ENCODE assay signal across 11 cellular contexts in genomic region chr1:63674865-63675815, GRCh38.
DNase-seq lines count a peak whose midpoint lies in the region; ATAC-seq, FAIRE-seq and TF ChIP-seq lines count a peak whose summit lies in the region.
"Had no signal": no experiment of that assay in that cellular context is flagged by ENCODE, and none has a peak within 500 bp of the region (broad histone marks: within the 10 kb centered on the region; RNA-seq: fewer than 3 reads in every experiment).

No MANE protein-coding gene starts in this region.

- DNase-seq in A549 (ENCODE audit: low read depth in 1 of 2, low spot score in 1 of 2) (no peak), NCI-H524 treated with DMSO at 0.1 percent for 48 hours (lab: John Stamatoyannopoulos, UW) (peak; percentile 46), neural progenitor cell (ENCODE audit: low spot score) (no peak), A673 (ENCODE audit: low spot score) (no peak), HEK293T (ENCODE audit: extremely low spot score) (no peak), NCI-H2227 (lab: John Stamatoyannopoulos, UW; ENCODE audit: unreplicated experiment) (no peak)
- DNase-seq: activated CD4-positive, alpha-beta T cell treated with anti-CD3 and anti-CD28 coated beads, Interleukin-2, amount 10 ng/mL, durations not matched to agents 24 days and 14 days; activated naive CD4-positive, alpha-beta T cell treated with anti-CD3 and anti-CD28 coated beads, Interleukin-2, amount 50 U/mL, for 16 hours; NCI-H1694 had no signal

- ATAC-seq in A549 (peak; percentile 40 to 66; a peak in 3 of 6 replicates), GM18498 (IDR thresholded peaks at IDR 0.05; ENCODE audit: unreplicated experiment) (no peak)

- H3K9me3 Mint-ChIP-seq in neural progenitor cell: peaks cover 9% of the 10 kb centered on the region
- H3K9me3 Mint-ChIP-seq: activated CD4-positive, alpha-beta T cell treated with anti-CD3 and anti-CD28 coated beads, Interleukin-2, amount 10 ng/mL, durations not matched to agents 24 days and 14 days had no signal

- H3K9ac ChIP-seq in endocrine pancreas (ENCODE audit: control insufficient read depth, insufficient read depth, low read length) (peak overlapping the region; percentile 26), neural progenitor cell (no peak overlapping the region)

- CTCF ChIA-PET in A549 (lab: Yijun Ruan, JAX): interaction anchor here (0.8 to 4.7 kb wide), 40 partner anchors 8 to 571 kb away, joined by 3 to 41 read pairs (median 4); no protein-coding TSS in a partner anchor
- CTCF ChIA-PET in A673 (lab: Charles Lee): interaction anchor here (1.0 to 1.1 kb wide), 5 partner anchors 17 to 571 kb away, joined by 3 to 6 read pairs (median 3); no protein-coding TSS in a partner anchor
- CTCF ChIA-PET in HEK293T (lab: Yijun Ruan, JAX): interaction anchor here (0.5 to 2.7 kb wide), 22 partner anchors 9 to 1456 kb away, joined by 3 to 18 read pairs (median 4); no protein-coding TSS in a partner anchor

- peaks cover 11% of the 10 kb centered on the region for H3K4me1 Mint-ChIP-seq in neural progenitor cell
- H3K4me1 Mint-ChIP-seq: activated CD4-positive, alpha-beta T cell treated with anti-CD3 and anti-CD28 coated beads, Interleukin-2, amount 10 ng/mL, durations not matched to agents 24 days and 14 days had no signal

- H3F3A ChIP-seq in neural progenitor cell (ENCODE audit: low read depth): no peaks in the 10 kb centered on the region

- no peak for TF ChIP-seq POLR2A in A549 (IDR thresholded peaks at IDR 0.05; ENCODE audit: low read length)

- intact Hi-C loops in A673 (cut with micrococcal nuclease; ENCODE audit: unreplicated experiment): loop anchor here (5.0 kb wide), 1 partner anchor 567 kb away; no protein-coding TSS in a partner anchor

- H3K27me3 ChIP-seq in endocrine pancreas (ENCODE audit: control insufficient read depth, insufficient read depth, low read length) (no peaks in the 10 kb centered on the region), neural progenitor cell (no peaks in the 10 kb centered on the region), A673 (replicated peaks; ENCODE audit: insufficient read depth, low read depth, low read length, poor library complexity) (no peaks in the 10 kb centered on the region)

- H3K4me2 ChIP-seq in A549 (peak overlapping the region; percentile 72), neural progenitor cell (no peak overlapping the region)

- H4K20me1 ChIP-seq in neural progenitor cell (ENCODE audit: low read depth): no peaks in the 10 kb centered on the region

- no peak for TF ChIP-seq EP300 in A549 (IDR thresholded peaks at IDR 0.05)

- TF ChIP-seq CTCF in A549 (IDR thresholded peaks at IDR 0.05) (no peak), neural progenitor cell (IDR thresholded peaks at IDR 0.05) (no peak), A673 (conservative IDR thresholded peaks at IDR 0.05; ENCODE audit: low read depth, low read length) (no peak)

- H3K4me3 ChIP-seq in A549 (no peak overlapping the region), endocrine pancreas (ENCODE audit: control insufficient read depth, insufficient read depth, low read length) (no peak overlapping the region), neural progenitor cell (no peak overlapping the region), A673 (ENCODE audit: low read depth, low read length, poor library complexity, severe bottlenecking) (no peak overlapping the region)

- H3K36me3 Mint-ChIP-seq in neural progenitor cell: peaks cover 2% of the 10 kb centered on the region

- H3K36me3 ChIP-seq in endocrine pancreas (ENCODE audit: control insufficient read depth, insufficient read depth, low read length): no peaks in the 10 kb centered on the region
- no peaks in the 10 kb centered on the region for H3K36me3 ChIP-seq in neural progenitor cell
- H3K36me3 ChIP-seq in A673 (ENCODE audit: insufficient read depth, low read length, poor library complexity, severe bottlenecking): no peaks in the 10 kb centered on the region

- TF ChIP-seq RAD21 in A549 (conservative IDR thresholded peaks at IDR 0.05 in 1 of 2, IDR thresholded peaks at IDR 0.05 in 1 of 2): no peak

- H3K4me1 ChIP-seq in A549 (peaks cover 17% of the 10 kb centered on the region), endocrine pancreas (ENCODE audit: control insufficient read depth, insufficient read depth, low read length) (no peaks in the 10 kb centered on the region), neural progenitor cell (no peaks in the 10 kb centered on the region), A673 (ENCODE audit: insufficient read depth, low read length, poor library complexity, severe bottlenecking) (no peaks in the 10 kb centered on the region)

- H3K27ac ChIP-seq in A549 (peak overlapping the region; percentile 81 to 86), neural progenitor cell (no peak overlapping the region), A673 (ENCODE audit: low read depth, low read length, poor library complexity, severe bottlenecking) (no peak overlapping the region)

- peak overlapping the region; percentile 60 for H2AFZ ChIP-seq in neural progenitor cell (replicated peaks)

- POLR2A ChIA-PET in A549 (lab: Yijun Ruan, JAX) (interaction anchor here (0.5 kb wide), 1 partner anchor 477 kb away, joined by 3 read pairs; no protein-coding TSS in a partner anchor), A673 (lab: Charles Lee; ENCODE audit: low non-redundant PET) (no interaction called here), HEK293T (lab: Yijun Ruan, JAX) (no interaction called here)

- no TSS peak for BruUV-seq in A673 (replicated peaks; lab: Mats Ljungman, UMichigan)

- no peak for FAIRE-seq in A549 (lab: Jason Lieb, UNC)

- no peak overlapping the region for H3K4me3 Mint-ChIP-seq in neural progenitor cell
- H3K4me3 Mint-ChIP-seq: activated CD4-positive, alpha-beta T cell treated with anti-CD3 and anti-CD28 coated beads, Interleukin-2, amount 10 ng/mL, durations not matched to agents 24 days and 14 days had no signal

- no peak overlapping the region for H3K27ac Mint-ChIP-seq in neural progenitor cell
- H3K27ac Mint-ChIP-seq: activated CD4-positive, alpha-beta T cell treated with anti-CD3 and anti-CD28 coated beads, Interleukin-2, amount 10 ng/mL, durations not matched to agents 24 days and 14 days had no signal

- WGBS in A549 (ENCODE audit: missing lambda C conversion rate): 78% methylated on average over 15 of the region's 15 CpGs

- H3K79me2 ChIP-seq in neural progenitor cell (ENCODE audit: low read depth): no peaks in the 10 kb centered on the region

- peaks cover 11% of the 10 kb centered on the region for H3K9me3 ChIP-seq in A549
- no peaks in the 10 kb centered on the region for H3K9me3 ChIP-seq in endocrine pancreas (ENCODE audit: control insufficient read depth, low read length)
- H3K9me3 ChIP-seq in neural progenitor cell (ENCODE audit: low read depth): no peaks in the 10 kb centered on the region
- H3K9me3 ChIP-seq in A673 (ENCODE audit: low read depth, low read length, poor library complexity, severe bottlenecking): no peaks in the 10 kb centered on the region

- H3K27me3 Mint-ChIP-seq in neural progenitor cell (ENCODE audit: insufficient read depth, low read depth): peaks cover 4% of the 10 kb centered on the region
- H3K27me3 Mint-ChIP-seq: activated CD4-positive, alpha-beta T cell treated with anti-CD3 and anti-CD28 coated beads, Interleukin-2, amount 10 ng/mL, durations not matched to agents 24 days and 14 days had no signal

TF ChIP-seq in A549, 52 proteins besides CTCF, POLR2A, EP300 and RAD21 (continues in another document):
- TF ChIP-seq HEYL (CRISPR knock-in tag; IDR thresholded peaks at IDR 0.05) (no peak), MAX (IDR thresholded peaks at IDR 0.05) (no peak), POLR2AphosphoS2 (conservative IDR thresholded peaks at IDR 0.05; ENCODE audit: low read length) (no peak), GATA3 (IDR thresholded peaks at IDR 0.05; ENCODE audit: borderline replicate concordance) (no peak)
- TF ChIP-seq, protein P1, sequence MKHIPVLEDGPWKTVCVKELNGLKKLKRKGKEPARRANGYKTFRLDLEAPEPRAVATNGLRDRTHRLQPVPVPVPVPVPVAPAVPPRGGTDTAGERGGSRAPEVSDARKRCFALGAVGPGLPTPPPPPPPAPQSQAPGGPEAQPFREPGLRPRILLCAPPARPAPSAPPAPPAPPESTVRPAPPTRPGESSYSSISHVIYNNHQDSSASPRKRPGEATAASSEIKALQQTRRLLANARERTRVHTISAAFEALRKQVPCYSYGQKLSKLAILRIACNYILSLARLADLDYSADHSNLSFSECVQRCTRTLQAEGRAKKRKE (CRISPR knock-in tag; IDR thresholded peaks at IDR 0.05; ENCODE audit: low read depth): no peak

TF ChIP-seq in HEK293T, 16 proteins besides CTCF, POLR2A, EP300 and RAD21:
- TF ChIP-seq BHLHE40 (IDR thresholded peaks at IDR 0.05; ENCODE audit: borderline replicate concordance) (no peak), SUZ12 (IDR thresholded peaks at IDR 0.05) (no peak), NFRKB (IDR thresholded peaks at IDR 0.05) (no peak), FOXK2 (IDR thresholded peaks at IDR 0.05) (no peak), TARDBP (IDR thresholded peaks at IDR 0.05) (no peak)

Comparison
In these comparisons a context has a peak if more than half of its experiments do, and no peak if none do; other contexts are left out.
1. H3K27ac ChIP-seq: peak in A549 (2 of 2); none in neural progenitor cell (single experiment) and A673 (single experiment).